In the genomic region with DNA sequence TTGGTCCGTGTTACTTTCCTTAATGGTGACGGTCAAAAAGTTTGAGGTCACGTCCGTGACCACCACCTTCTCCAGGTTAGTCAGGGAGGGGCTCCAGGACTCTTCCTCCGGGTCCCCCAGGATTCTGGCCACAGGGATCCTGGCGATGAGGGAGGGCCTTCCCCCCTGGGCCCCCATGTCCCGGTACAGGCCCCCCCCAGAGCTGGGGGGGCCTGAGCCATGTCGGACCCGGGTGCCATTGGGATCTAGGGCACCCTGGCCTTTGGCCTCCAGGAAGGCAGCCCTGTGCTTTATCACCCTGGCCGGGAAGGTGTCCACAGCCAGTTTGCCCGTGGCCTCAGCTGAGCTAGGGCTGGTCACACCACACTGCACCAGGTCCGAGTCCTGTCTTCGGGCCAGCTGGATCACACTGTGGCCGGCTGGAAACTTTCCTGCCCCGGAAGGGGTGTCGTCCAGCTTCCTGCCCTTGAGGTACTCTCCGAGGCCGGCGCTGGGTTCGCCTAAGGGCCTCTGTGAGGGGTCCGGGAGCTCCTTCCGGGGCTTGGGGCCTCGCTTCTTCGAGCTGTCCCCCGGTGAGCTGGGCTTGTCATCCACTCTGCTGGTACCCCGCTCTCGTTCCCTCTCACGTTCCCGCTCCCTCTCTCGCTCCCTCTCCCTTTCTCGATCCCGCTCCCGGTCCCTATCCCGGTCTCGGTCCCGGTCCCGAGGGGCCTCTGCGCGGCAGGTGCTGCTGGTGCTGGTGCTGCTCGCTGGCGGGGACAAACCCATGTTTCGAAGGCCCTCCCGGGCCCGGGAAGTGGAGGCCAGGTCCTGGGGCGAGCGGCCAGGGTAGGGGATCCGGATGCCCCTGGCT, we compare ENCODE assay signal across 2 cellular contexts.
TF ChIP-seq lines count a peak whose summit lies in the region.

No MANE protein-coding gene starts in this region.

TF ChIP-seq in HEK293, 187 proteins besides CTCF, POLR2A, EP300 and RAD21:
- TF ChIP-seq ZNF394 (tag by site-specific recombination; IDR thresholded peaks at IDR 0.05; ENCODE audit: borderline replicate concordance) (no peak), OVOL3 (tag by site-specific recombination; IDR thresholded peaks at IDR 0.05) (no peak), ZNF248 (tag by site-specific recombination; IDR thresholded peaks at IDR 0.05) (no peak), ZNF529 (tag by site-specific recombination; IDR thresholded peaks at IDR 0.05; ENCODE audit: insufficient replicate concordance) (no peak)
- TF ChIP-seq, protein P1, sequence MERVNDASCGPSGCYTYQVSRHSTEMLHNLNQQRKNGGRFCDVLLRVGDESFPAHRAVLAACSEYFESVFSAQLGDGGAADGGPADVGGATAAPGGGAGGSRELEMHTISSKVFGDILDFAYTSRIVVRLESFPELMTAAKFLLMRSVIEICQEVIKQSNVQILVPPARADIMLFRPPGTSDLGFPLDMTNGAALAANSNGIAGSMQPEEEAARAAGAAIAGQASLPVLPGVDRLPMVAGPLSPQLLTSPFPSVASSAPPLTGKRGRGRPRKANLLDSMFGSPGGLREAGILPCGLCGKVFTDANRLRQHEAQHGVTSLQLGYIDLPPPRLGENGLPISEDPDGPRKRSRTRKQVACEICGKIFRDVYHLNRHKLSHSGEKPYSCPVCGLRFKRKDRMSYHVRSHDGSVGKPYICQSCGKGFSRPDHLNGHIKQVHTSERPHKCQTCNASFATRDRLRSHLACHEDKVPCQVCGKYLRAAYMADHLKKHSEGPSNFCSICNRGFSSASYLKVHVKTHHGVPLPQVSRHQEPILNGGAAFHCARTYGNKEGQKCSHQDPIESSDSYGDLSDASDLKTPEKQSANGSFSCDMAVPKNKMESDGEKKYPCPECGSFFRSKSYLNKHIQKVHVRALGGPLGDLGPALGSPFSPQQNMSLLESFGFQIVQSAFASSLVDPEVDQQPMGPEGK (tag by site-specific recombination; IDR thresholded peaks at IDR 0.05): peak; percentile 49; the same call in 1 of the 2 replicates

TF ChIP-seq in H1, 55 proteins besides CTCF, POLR2A, EP300 and RAD21:
- TF ChIP-seq CBX8 (IDR thresholded peaks at IDR 0.05; ENCODE audit: borderline replicate concordance, low read depth, low read length) (peak; percentile 44; the same call in 1 of the 2 replicates), RBBP5 (IDR thresholded peaks at IDR 0.05; ENCODE audit: borderline replicate concordance, low read depth, low read length) (peak; percentile 41; the same call in 1 of the 2 replicates), SUZ12 (IDR thresholded peaks at IDR 0.05; ENCODE audit: low read length) (peak; percentile 78; the same call in 1 of the 2 replicates), RNF2 (IDR thresholded peaks at IDR 0.05; ENCODE audit: borderline replicate concordance, low read depth, low read length, missing control alignments, poor library complexity, severe bottlenecking) (peak; percentile 73), BACH1 (IDR thresholded peaks at IDR 0.05; ENCODE audit: low read length) (no peak), EZH2 (IDR thresholded peaks at IDR 0.05; ENCODE audit: low read depth, low read length, severe bottlenecking) (peak; percentile 74), JUND (IDR thresholded peaks at IDR 0.05; ENCODE audit: low read length) (no peak), CTBP2 (IDR thresholded peaks at IDR 0.05; ENCODE audit: borderline replicate concordance, insufficient read depth, insufficient read length, low read length) (peak; percentile 45), TCF12 (IDR thresholded peaks at IDR 0.05; ENCODE audit: low read depth, low read length) (no peak), SRF (IDR thresholded peaks at IDR 0.05; ENCODE audit: low read depth, low read length) (no peak), ASH2L (IDR thresholded peaks at IDR 0.05; ENCODE audit: low read length) (no peak), POU5F1 (IDR thresholded peaks at IDR 0.05; ENCODE audit: low read depth, low read length) (no peak)
- TF ChIP-seq, protein P2, sequence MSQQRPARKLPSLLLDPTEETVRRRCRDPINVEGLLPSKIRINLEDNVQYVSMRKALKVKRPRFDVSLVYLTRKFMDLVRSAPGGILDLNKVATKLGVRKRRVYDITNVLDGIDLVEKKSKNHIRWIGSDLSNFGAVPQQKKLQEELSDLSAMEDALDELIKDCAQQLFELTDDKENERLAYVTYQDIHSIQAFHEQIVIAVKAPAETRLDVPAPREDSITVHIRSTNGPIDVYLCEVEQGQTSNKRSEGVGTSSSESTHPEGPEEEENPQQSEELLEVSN (IDR thresholded peaks at IDR 0.05): peak; percentile 25; the same call in 1 of the 2 replicates
